8 cellular contexts compared by ENCODE assay signal in the genomic region with DNA sequence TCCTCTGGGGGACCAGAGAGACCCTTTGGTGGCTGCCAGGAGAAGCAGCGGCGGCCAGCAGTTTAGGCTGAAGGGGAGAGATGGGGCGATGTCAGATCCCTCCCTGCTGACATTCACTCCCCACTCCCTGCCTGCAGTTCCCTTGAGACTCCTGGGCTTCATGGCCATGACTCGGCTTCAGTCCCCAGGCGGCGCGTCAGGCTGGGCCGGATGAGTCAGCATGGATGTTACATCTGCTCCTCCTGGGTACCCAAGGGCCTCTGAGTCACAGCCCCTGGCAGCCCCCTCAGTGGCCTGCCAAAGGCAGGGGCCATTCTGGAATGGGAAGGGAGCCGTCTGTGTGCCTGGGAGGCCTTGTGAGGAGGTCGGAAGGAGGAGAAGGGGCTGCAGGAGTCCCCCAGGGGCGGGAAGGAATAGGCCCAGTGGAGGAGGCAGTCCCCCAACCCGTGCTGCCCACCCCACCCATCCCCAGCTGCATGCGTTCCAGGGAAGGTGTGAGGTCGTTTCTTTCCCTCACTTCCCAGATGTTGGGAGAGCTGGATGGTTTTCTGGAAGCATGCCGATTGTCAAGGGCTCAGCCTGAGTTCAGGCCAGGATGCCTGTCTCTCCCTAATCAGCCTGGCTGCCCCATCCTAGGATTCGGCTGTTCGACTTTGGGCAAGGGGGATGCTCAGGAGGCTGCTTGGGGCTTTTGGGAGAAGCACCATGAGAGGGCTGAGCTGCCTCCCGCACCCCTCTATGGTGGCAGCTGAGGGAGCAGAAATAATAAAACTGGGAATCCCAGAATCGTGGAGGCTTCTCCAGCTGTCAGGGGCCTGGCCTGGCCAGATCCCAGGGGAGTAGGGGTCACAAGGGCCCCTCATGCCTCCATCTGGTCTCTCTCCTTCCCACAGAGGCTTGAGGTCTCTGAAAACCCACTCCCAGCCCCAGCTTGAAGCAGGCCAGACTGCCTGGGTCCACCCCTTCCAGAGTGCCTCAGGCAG. TPM values are rescaled to one million over a fixed set of nuclear protein-coding genes. Genes with fewer than 3 reads are reported as not detected.
DNase-seq lines count a peak whose midpoint lies in the region; ATAC-seq and TF ChIP-seq lines count a peak whose summit lies in the region.
"Had no signal": no experiment of that assay in that cellular context is flagged by ENCODE, and none has a peak within 500 bp of the region (broad histone marks: within the 10 kb centered on the region; RNA-seq: fewer than 3 reads in every experiment).

No MANE protein-coding gene starts in this region.

- no peak overlapping the region for H3K9ac ChIP-seq in trophoblast cell (ENCODE audit: low read length)

- H3K27ac Mint-ChIP-seq in GM23338 = no peak overlapping the region
- H3K27ac Mint-ChIP-seq: type B pancreatic cell had no signal

- H4K20me1 ChIP-seq in GM23338 (replicated peaks; ENCODE audit: insufficient read depth) = 0 out of 2 replicates have a peak, but pooled peaks cover 9% of the 10 kb centered on the region

- H2BK5ac ChIP-seq in trophoblast cell (ENCODE audit: low read depth, low read length, poor library complexity) = no peak overlapping the region

- H3K36me3 ChIP-seq in GM23338 (ENCODE audit: insufficient read depth) (no peaks in the 10 kb centered on the region), trophoblast cell (ENCODE audit: control insufficient read depth in 1 of 2, insufficient read depth in 2 of 2, low read length in 2 of 2) (no peaks in the 10 kb centered on the region)

- no peak overlapping the region for H2BK12ac ChIP-seq in trophoblast cell (ENCODE audit: low read length)

- H2AFZ ChIP-seq in GM23338 = peak overlapping the region; percentile 74; the same call in 1 of the 2 replicates
- no peak overlapping the region for H2AFZ ChIP-seq in trophoblast cell (ENCODE audit: insufficient read depth, low read length, poor library complexity)

- H3K4ac ChIP-seq in trophoblast cell (ENCODE audit: low read depth, low read length) = no peak overlapping the region

- TF ChIP-seq CTCF in GM23338 (conservative IDR thresholded peaks at IDR 0.05; ENCODE audit: low read depth in 2 of 2) = no peak

- peaks cover 18% of the 10 kb centered on the region for H3F3A ChIP-seq in GM23338 (replicated peaks; ENCODE audit: low read depth)

- no peak overlapping the region for H4K12ac ChIP-seq in trophoblast cell (ENCODE audit: low read depth, low read length)

- H3K4me1 ChIP-seq in GM23338 (ENCODE audit: insufficient read depth) = peaks cover 63% of the 10 kb centered on the region
- peaks cover 4 to 5% of the 10 kb centered on the region in 2 experiments for H3K4me1 ChIP-seq in trophoblast cell (ENCODE audit: control insufficient read depth in 1 of 2, insufficient read depth in 2 of 2, low read length in 2 of 2)

- H4K91ac ChIP-seq in trophoblast cell (ENCODE audit: low read depth, low read length) = no peak overlapping the region

- no peaks in the 10 kb centered on the region for H3K9me3 Mint-ChIP-seq in GM23338
- H3K9me3 Mint-ChIP-seq: type B pancreatic cell had no signal

- no peak overlapping the region for H3K18ac ChIP-seq in trophoblast cell (ENCODE audit: low read length)

- H3K14ac ChIP-seq in trophoblast cell (ENCODE audit: low read length) = no peak overlapping the region

- H3K27me3 Mint-ChIP-seq in GM23338 (ENCODE audit: insufficient read depth, low read depth, poor library complexity) = peaks cover 24% of the 10 kb centered on the region

- H3K4me2 ChIP-seq in GM23338 (peak overlapping the region; percentile 64), trophoblast cell (ENCODE audit: low read length) (no peak overlapping the region)

- no peaks in the 10 kb centered on the region for H3K9me2 ChIP-seq in GM23338 (ENCODE audit: insufficient read depth)

- H4K8ac ChIP-seq in trophoblast cell (ENCODE audit: low read depth, low read length) = no peak overlapping the region

- DNase-seq in GM23338 (ENCODE audit: low spot score) (peak; percentile 72), NCI-H2171 treated with DMSO at 0.1 percent for 48 hours (lab: John Stamatoyannopoulos, UW) (peak; percentile 92), ecto neural progenitor cell (ENCODE audit: low spot score) (peak; percentile 66), trophoblast cell (peak; percentile 42 to 46)
- DNase-seq in activated effector memory CD4-positive, alpha-beta T cell treated with Interleukin-2 at 50 U/mL for 16 hours = no peak

- H3K79me2 ChIP-seq in GM23338 (replicated peaks; ENCODE audit: insufficient read depth) (no peaks in the 10 kb centered on the region), trophoblast cell (ENCODE audit: control insufficient read depth, insufficient read depth, low read length, poor library complexity) (no peaks in the 10 kb centered on the region)

- no peaks in the 10 kb centered on the region for H3K27me3 ChIP-seq in GM23338 (ENCODE audit: insufficient read depth)
- H3K27me3 ChIP-seq in trophoblast cell (ENCODE audit: insufficient read depth, low read length) = no peaks in the 10 kb centered on the region

- no peak overlapping the region for H3K27ac ChIP-seq in GM23338 (ENCODE audit: low read depth)
- H3K27ac ChIP-seq in trophoblast cell (ENCODE audit: low read depth, low read length) = no peak overlapping the region

- peak overlapping the region; percentile 5; the same call in 2 of the 3 replicates for H3K4me3 Mint-ChIP-seq in GM23338
- H3K4me3 Mint-ChIP-seq: type B pancreatic cell had no signal

- ATAC-seq in GM23338 (peak; percentile 30), HG02623 (IDR thresholded peaks at IDR 0.05; ENCODE audit: unreplicated experiment) (no peak)
- ATAC-seq in activated CD4-positive, CD25-positive, alpha-beta regulatory T cell treated with anti-CD3 and anti-CD28 coated beads, Interleukin-2, amount 50 U/mL, for 24 hours = no peak

- H3K9me3 ChIP-seq in trophoblast cell (ENCODE audit: insufficient read depth, low read depth, low read length) = no peaks in the 10 kb centered on the region

- WGBS in trophoblast cell (ENCODE audit: extremely low coverage, insufficient coverage, insufficient read length) = no CpG with 5 or more reads among the region's 19 CpGs

- no peak overlapping the region for H3K23ac ChIP-seq in trophoblast cell (ENCODE audit: low read length)

- H3K4me1 Mint-ChIP-seq in GM23338 = peaks cover 63% of the 10 kb centered on the region

- no peak overlapping the region for H3K4me3 ChIP-seq in GM23338
- no peak overlapping the region for H3K4me3 ChIP-seq in trophoblast cell (ENCODE audit: low read depth, low read length)

- no peaks in the 10 kb centered on the region for H3K79me1 ChIP-seq in trophoblast cell (ENCODE audit: low read length)

- H3K36me3 Mint-ChIP-seq in GM23338 (ENCODE audit: low read depth) = no peaks in the 10 kb centered on the region
- H3K36me3 Mint-ChIP-seq: type B pancreatic cell had no signal

- H2BK120ac ChIP-seq in trophoblast cell (ENCODE audit: insufficient read depth, low read length, poor library complexity) = no peak overlapping the region

- H2AK5ac ChIP-seq in trophoblast cell (ENCODE audit: low read length) = no peak overlapping the region

TF ChIP-seq in GM23338, 12 proteins besides CTCF, POLR2A, EP300 and RAD21:
- TF ChIP-seq, protein P1, sequence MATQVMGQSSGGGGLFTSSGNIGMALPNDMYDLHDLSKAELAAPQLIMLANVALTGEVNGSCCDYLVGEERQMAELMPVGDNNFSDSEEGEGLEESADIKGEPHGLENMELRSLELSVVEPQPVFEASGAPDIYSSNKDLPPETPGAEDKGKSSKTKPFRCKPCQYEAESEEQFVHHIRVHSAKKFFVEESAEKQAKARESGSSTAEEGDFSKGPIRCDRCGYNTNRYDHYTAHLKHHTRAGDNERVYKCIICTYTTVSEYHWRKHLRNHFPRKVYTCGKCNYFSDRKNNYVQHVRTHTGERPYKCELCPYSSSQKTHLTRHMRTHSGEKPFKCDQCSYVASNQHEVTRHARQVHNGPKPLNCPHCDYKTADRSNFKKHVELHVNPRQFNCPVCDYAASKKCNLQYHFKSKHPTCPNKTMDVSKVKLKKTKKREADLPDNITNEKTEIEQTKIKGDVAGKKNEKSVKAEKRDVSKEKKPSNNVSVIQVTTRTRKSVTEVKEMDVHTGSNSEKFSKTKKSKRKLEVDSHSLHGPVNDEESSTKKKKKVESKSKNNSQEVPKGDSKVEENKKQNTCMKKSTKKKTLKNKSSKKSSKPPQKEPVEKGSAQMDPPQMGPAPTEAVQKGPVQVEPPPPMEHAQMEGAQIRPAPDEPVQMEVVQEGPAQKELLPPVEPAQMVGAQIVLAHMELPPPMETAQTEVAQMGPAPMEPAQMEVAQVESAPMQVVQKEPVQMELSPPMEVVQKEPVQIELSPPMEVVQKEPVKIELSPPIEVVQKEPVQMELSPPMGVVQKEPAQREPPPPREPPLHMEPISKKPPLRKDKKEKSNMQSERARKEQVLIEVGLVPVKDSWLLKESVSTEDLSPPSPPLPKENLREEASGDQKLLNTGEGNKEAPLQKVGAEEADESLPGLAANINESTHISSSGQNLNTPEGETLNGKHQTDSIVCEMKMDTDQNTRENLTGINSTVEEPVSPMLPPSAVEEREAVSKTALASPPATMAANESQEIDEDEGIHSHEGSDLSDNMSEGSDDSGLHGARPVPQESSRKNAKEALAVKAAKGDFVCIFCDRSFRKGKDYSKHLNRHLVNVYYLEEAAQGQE (IDR thresholded peaks at IDR 0.05; ENCODE audit: unreplicated experiment) = peak; percentile 16
- TF ChIP-seq STAT1 (IDR thresholded peaks at IDR 0.05; ENCODE audit: unreplicated experiment) (no peak), ZNF331 (CRISPR knock-in tag; IDR thresholded peaks at IDR 0.05; ENCODE audit: low read depth) (no peak)

RNA-seq across cellular contexts. Expression of a gene that starts 9.7 kb away (rescaled TPM):
- total RNA-seq in GM23338 (2014; rRNA removed; shearing (Covaris generic)) = 8.1 and 12.3 TPM in 2 replicates
- 2.0 and 2.3 TPM in 2 replicates for polyA plus RNA-seq in GM23338 (2016; fragmentation: Nextera tagmentation; extraction: Ambion mirVana)
- 0.07 and 0.15 TPM in 2 replicates for polyA plus RNA-seq in trophoblast cell (2013)
